Comparison of ENCODE assay signal across 7 cellular contexts in the genomic region with DNA sequence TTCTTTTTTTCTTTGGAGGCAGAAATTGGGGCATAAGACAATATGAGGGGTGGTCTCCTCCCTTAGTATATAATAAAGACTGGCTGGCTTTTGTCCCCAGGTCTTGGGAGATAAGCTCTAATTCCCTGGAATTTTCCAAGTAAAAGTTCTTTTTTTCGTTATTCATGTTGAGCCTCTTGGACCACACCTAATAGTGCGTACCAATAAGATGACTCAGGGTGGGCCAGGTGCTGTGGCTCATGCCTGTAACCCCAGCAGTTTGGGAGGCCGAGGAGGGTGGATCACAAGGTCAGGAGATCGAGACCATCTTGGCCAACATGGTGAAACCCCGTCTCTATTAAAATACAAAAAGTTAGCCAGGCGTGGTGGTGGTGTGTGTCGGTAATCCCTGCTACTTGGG.
DNase-seq lines count a peak whose midpoint lies in the region; ATAC-seq, FAIRE-seq and TF ChIP-seq lines count a peak whose summit lies in the region.
"Not testable (repeated sequence)": the region's sequence is repeated elsewhere in the genome, so short reads cannot be mapped to it uniquely, and the experiment has no call there.

No MANE protein-coding gene starts in this region.

- not testable (repeated sequence) for FAIRE-seq in A549 (lab: Jason Lieb, UNC)

- not testable (repeated sequence) for H3K79me2 ChIP-seq in GM23248 (ENCODE audit: insufficient read depth)
- peaks cover 19% of the 10 kb centered on the region for H3K79me2 ChIP-seq in PC-3 (ENCODE audit: low read length)

- H4K20me1 ChIP-seq in GM23248 (ENCODE audit: insufficient read depth); PC-3 (ENCODE audit: low read length): not testable (repeated sequence)

- BruUV-seq in PC-3 (replicated peaks; lab: Mats Ljungman, UMichigan), result TSS peak; percentile 55
- BruUV-seq in MCF 10A (replicated peaks; lab: Mats Ljungman, UMichigan), result not testable (repeated sequence)

- DNase-seq in A549 (ENCODE audit: low read depth in 1 of 2, low spot score in 1 of 2); GM23248; HFFc6; SJSA1 (ENCODE audit: low read depth in 1 of 2, low spot score in 2 of 2); MCF 10A (ENCODE audit: unreplicated experiment): not testable (repeated sequence)
- peak; percentile 73 for DNase-seq in PC-3
- DNase-seq in foreskin keratinocyte, result peak in 1 of 2 donors; percentile 52

- not testable (repeated sequence) for H3K9me3 Mint-ChIP-seq in HFFc6; MCF 10A (ENCODE audit: unreplicated experiment)

- H3K9me2 ChIP-seq in GM23248 (ENCODE audit: insufficient read depth); PC-3 (replicated peaks; ENCODE audit: low read length): not testable (repeated sequence)

- POLR2A ChIA-PET in A549 (lab: Yijun Ruan, JAX), result not testable (repeated sequence)
- POLR2A ChIA-PET in PC-3 (lab: Charles Lee; ENCODE audit: unreplicated experiment) (interaction anchor here (0.6 kb wide), 2 partner anchors 11 to 429 kb away, joined by 3 to 5 read pairs; no protein-coding TSS in a partner anchor), MCF 10A (lab: Yijun Ruan, JAX) (interaction anchor here (2.6 kb wide), 1 partner anchor 10 kb away, joined by 11 read pairs; no protein-coding TSS in a partner anchor)

- not testable (repeated sequence) for H3K4me3 ChIP-seq in A549, GM23248, SJSA1
- 0 out of 2 replicates have a peak overlapping the region, but pooled peaks have one; percentile 26 for H3K4me3 ChIP-seq in PC-3 (ENCODE audit: low read length)

- H3K27ac Mint-ChIP-seq in HFFc6 (peak overlapping the region; percentile 33; the same call in 1 of the 2 replicates), MCF 10A (ENCODE audit: low read depth, unreplicated experiment) (peak overlapping the region; percentile 75)

- H3K9ac ChIP-seq in GM23248, result not testable (repeated sequence)
- peak overlapping the region; percentile 75 for H3K9ac ChIP-seq in PC-3 (ENCODE audit: low read length)

- H3F3A ChIP-seq in GM23248 (ENCODE audit: insufficient read depth), result peaks cover 27% of the 10 kb centered on the region
- H3F3A ChIP-seq in PC-3 (ENCODE audit: low read length, unreplicated experiment), result not testable (repeated sequence)

- not testable (repeated sequence) for H3K27me3 ChIP-seq in GM23248 (replicated peaks; ENCODE audit: insufficient read depth); PC-3 (ENCODE audit: low read length); SJSA1 (replicated peaks); foreskin keratinocyte

- intact Hi-C loops in PC-3 (cut with micrococcal nuclease), result loop anchor here (1.0 kb wide), 1 partner anchor 11 kb away; no protein-coding TSS in a partner anchor
- intact Hi-C loops in MCF 10A (cut with micrococcal nuclease), result not testable (repeated sequence)

- not testable (repeated sequence) for TF ChIP-seq EP300 in A549 (IDR thresholded peaks at IDR 0.05)

- H3K4me1 ChIP-seq in A549, result peaks cover 35% of the 10 kb centered on the region
- H3K4me1 ChIP-seq in GM23248 (ENCODE audit: insufficient read depth), result peaks cover 21% of the 10 kb centered on the region
- H3K4me1 ChIP-seq in PC-3 (ENCODE audit: insufficient read depth, low read length), result peaks cover 53% of the 10 kb centered on the region
- peaks cover 33% of the 10 kb centered on the region for H3K4me1 ChIP-seq in SJSA1 (replicated peaks)
- peaks cover 16% of the 10 kb centered on the region for H3K4me1 ChIP-seq in foreskin keratinocyte

- CTCF ChIA-PET in A549 (lab: Yijun Ruan, JAX), result interaction anchor here (1.3 to 2.0 kb wide), 3 partner anchors 9 to 16 kb away, joined by 3 to 7 read pairs (median 5); no protein-coding TSS in a partner anchor
- CTCF ChIA-PET in PC-3 (lab: Charles Lee), result interaction anchor here (1.3 kb wide), 2 partner anchors 10 to 16 kb away, joined by 3 read pairs; no protein-coding TSS in a partner anchor
- CTCF ChIA-PET in MCF 10A (lab: Yijun Ruan, JAX), result interaction anchor here (0.9 to 1.6 kb wide), 4 partner anchors 9 to 19 kb away, joined by 3 to 4 read pairs (median 3); no protein-coding TSS in a partner anchor

- peaks cover 33% of the 10 kb centered on the region for H3K4me1 Mint-ChIP-seq in HFFc6 (ENCODE audit: low read depth)
- H3K4me1 Mint-ChIP-seq in MCF 10A (ENCODE audit: insufficient read depth, unreplicated experiment), result peaks cover 27% of the 10 kb centered on the region

- H3K36me3 ChIP-seq in GM23248 (ENCODE audit: low read depth); PC-3 (ENCODE audit: low read depth, low read length); SJSA1: not testable (repeated sequence)

- not testable (repeated sequence) for TF ChIP-seq CTCF in A549 (IDR thresholded peaks at IDR 0.05); HFFc6 (IDR thresholded peaks at IDR 0.05); PC-3 (conservative IDR thresholded peaks at IDR 0.05; ENCODE audit: low read depth, low read length); MCF 10A (IDR thresholded peaks at IDR 0.05; ENCODE audit: unreplicated experiment); foreskin keratinocyte (conservative IDR thresholded peaks at IDR 0.05)

- H3K36me3 Mint-ChIP-seq in HFFc6 (ENCODE audit: low read depth); MCF 10A (ENCODE audit: insufficient read depth, unreplicated experiment): not testable (repeated sequence)

- H3K27ac ChIP-seq in A549 (peak overlapping the region; percentile 21 to 33; a peak in 4 of 6 replicates), GM23248 (peak overlapping the region; percentile 61), PC-3 (ENCODE audit: low read length) (peak overlapping the region; percentile 93), SJSA1 (peak overlapping the region; percentile 75), foreskin keratinocyte (peak overlapping the region; percentile 69)

- 68% methylated on average over 7 of the region's 7 CpGs for WGBS in A549 (ENCODE audit: missing lambda C conversion rate)
- 81 to 82% methylated on average over 7 of the region's 7 CpGs for WGBS in GM23248 (ENCODE audit: low coverage in 1 of 2, low lambda C conversion rate in 2 of 2, missing lambda C conversion rate in 2 of 2), 2 experiments

- H3K4me2 ChIP-seq in A549 (peak overlapping the region; percentile 49), PC-3 (ENCODE audit: low read length) (peak overlapping the region; percentile 62)
- H3K4me2 ChIP-seq in GM23248 (ENCODE audit: unreplicated experiment), result not testable (repeated sequence)

- ATAC-seq in A549 (peak in 1 of 2 experiments; percentile 49; a peak in 3 of 6 replicates), PC-3 (peak; percentile 46), foreskin keratinocyte (peak; percentile 34)

- not testable (repeated sequence) for H3K4me3 Mint-ChIP-seq in HFFc6; MCF 10A (ENCODE audit: unreplicated experiment)

- not testable (repeated sequence) for H3K9me3 ChIP-seq in A549; GM23248 (ENCODE audit: low read depth); PC-3 (ENCODE audit: low read length); SJSA1 (replicated peaks)

- not testable (repeated sequence) for TF ChIP-seq RAD21 in A549 (conservative IDR thresholded peaks at IDR 0.05 in 1 of 2, IDR thresholded peaks at IDR 0.05 in 1 of 2)

- H2AFZ ChIP-seq in GM23248; PC-3 (ENCODE audit: low read length): not testable (repeated sequence)

- not testable (repeated sequence) for TF ChIP-seq POLR2A in A549 (IDR thresholded peaks at IDR 0.05; ENCODE audit: low read length)

- not testable (repeated sequence) for H3K27me3 Mint-ChIP-seq in HFFc6 (ENCODE audit: insufficient read depth); MCF 10A (ENCODE audit: insufficient read depth, unreplicated experiment)

- in situ Hi-C loops in GM23248 (cut with MboI), result loop anchor here (25.0 kb wide), 3 partner anchors 363 to 1438 kb away; no protein-coding TSS in a partner anchor

Comparison
In these comparisons a context has a peak if more than half of its experiments do, and no peak if none do; other contexts are left out.
1. H3K27ac ChIP-seq: peak in every context shown above with its lines; median percentile 93 in PC-3; 75 in SJSA1; 69 in foreskin keratinocyte; 61 in GM23248; 27 in A549.